Comparison of ENCODE assay signal across 8 cellular contexts in the genomic region with DNA sequence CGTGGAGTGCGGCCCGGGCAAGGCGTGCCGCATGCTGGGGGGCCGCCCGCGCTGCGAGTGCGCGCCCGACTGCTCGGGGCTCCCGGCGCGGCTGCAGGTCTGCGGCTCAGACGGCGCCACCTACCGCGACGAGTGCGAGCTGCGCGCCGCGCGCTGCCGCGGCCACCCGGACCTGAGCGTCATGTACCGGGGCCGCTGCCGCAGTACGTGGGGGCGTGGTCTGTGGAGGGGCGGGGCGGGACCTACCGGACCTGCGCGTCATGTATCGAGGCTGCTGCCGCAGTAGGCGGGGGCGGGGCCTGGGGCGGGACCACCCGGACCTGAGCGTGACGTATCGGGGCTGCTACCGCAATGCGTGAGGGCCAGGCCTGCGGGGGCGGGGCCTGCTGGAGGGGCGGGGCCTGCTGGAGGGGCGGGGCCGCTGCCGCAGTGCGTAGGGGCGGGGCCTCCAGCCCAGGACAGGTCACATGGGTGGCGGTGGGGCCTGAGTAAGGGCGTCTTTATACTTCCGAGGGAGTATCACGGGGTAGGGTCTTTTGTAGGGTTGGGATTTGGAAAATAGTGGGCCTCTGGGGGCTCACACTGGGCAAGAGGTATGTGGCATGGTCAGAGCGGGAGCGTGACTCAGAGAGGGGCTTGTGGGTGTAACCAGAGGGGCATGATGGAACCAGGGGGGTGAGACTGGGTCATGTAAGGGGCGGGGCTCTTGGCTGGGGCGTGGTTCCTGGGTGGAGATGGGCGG. TPM values are rescaled to one million over a fixed set of nuclear protein-coding genes. Genes with fewer than 3 reads are reported as not detected.
A peak's percentile ranks its signal among the peaks of the same experiment; 100 is the strongest.
DNase-seq lines count a peak whose midpoint lies in the region; ATAC-seq and TF ChIP-seq lines count a peak whose summit lies in the region.

No MANE protein-coding gene starts in this region.

- H3K4me1 ChIP-seq in uterus: peaks cover 0 to 14% of the 10 kb centered on the region in 2 donors

- no peaks in the 10 kb centered on the region for H3K9me3 ChIP-seq in uterus

- no peaks in the 10 kb centered on the region for H3K27me3 ChIP-seq in uterus

- DNase-seq in GM13976 (ENCODE audit: low spot score): peak; percentile 100
- DNase-seq in NCI-H1436 treated with DMSO at 0.1 percent for 48 hours (lab: John Stamatoyannopoulos, UW): peak; percentile 90
- DNase-seq in T follicular helper cell (ENCODE audit: low read depth): peak; percentile 100
- peak; percentile 91 for DNase-seq in amniotic stem cell (lab: John Stamatoyannopoulos, UW)
- peak; percentile 100 for DNase-seq in left ventricle myocardium superior
- peak; percentile 95 for DNase-seq in pulmonary artery endothelial cell (ENCODE audit: low read depth, low spot score)
- DNase-seq in uterus: peak; percentile 99 to 100

- intact Hi-C loops in left ventricle myocardium superior (cut with micrococcal nuclease): no loop called here
- intact Hi-C loops in uterus (cut with DNase I; ENCODE audit: low total_unique reads): no loop called here

- peak overlapping the region; percentile 90 to 92 for H3K27ac ChIP-seq in uterus

- TF ChIP-seq POLR2A in uterus (IDR thresholded peaks at IDR 0.05): peak; percentile 86 to 95

- TF ChIP-seq CTCF in GM13976 (IDR thresholded peaks at IDR 0.05; ENCODE audit: borderline replicate concordance, control extremely low read depth, extremely low read depth, insufficient read depth, missing control alignments): peak; percentile 74
- peak in 3 of 4 experiments; percentile 65 to 77 (median 65) for TF ChIP-seq CTCF in uterus (IDR thresholded peaks at IDR 0.05)

- in situ Hi-C loops in GM13976 (cut with MboI; ENCODE audit: low sequenced_read_pairs, unreplicated experiment): no loop called here

- H3K4me3 ChIP-seq in uterus: peak overlapping the region; percentile 30 to 68

- ATAC-seq in HG02870 (IDR thresholded peaks at IDR 0.05; ENCODE audit: unreplicated experiment): peak; percentile 64
- ATAC-seq in left ventricle myocardium superior: peak; percentile 82

- no peaks in the 10 kb centered on the region for H3K36me3 ChIP-seq in uterus

RNA-seq across cellular contexts. Expression of gene FSTL3, which starts 4.3 kb away (rescaled TPM):
- total RNA-seq in left ventricle myocardium superior: 24.6 TPM
- total RNA-seq in pulmonary artery endothelial cell: 18.5 and 32.6 TPM in 2 replicates
- total RNA-seq in uterus: 10 to 100 TPM; 25.3 to 71.7 (median 37.3) TPM

RNA-seq across cellular contexts. Expression of gene PRSS57, which starts 14.8 kb away (rescaled TPM):
- total RNA-seq in left ventricle myocardium superior (not detected), pulmonary artery endothelial cell (0.07 TPM in 1 of 2 replicates, not detected in the other), uterus (not detected)

RNA-seq across cellular contexts. Expression of gene RNF126, which starts 17.4 kb away (rescaled TPM):
- total RNA-seq in left ventricle myocardium superior (24.4 TPM), pulmonary artery endothelial cell (34.3 and 38.1 TPM in 2 replicates), uterus (10 to 100 TPM in 3 of 4 donors, 1 to 10 TPM in 1; 9.5 to 44.3 (median 18.2) TPM)

RNA-seq across cellular contexts. Expression of gene PALM, which starts 28.3 kb away (rescaled TPM):
- total RNA-seq in left ventricle myocardium superior: 30.1 TPM
- total RNA-seq in pulmonary artery endothelial cell: 14.3 and 23.0 TPM in 2 replicates
- total RNA-seq in uterus: 10 to 100 TPM; 12.6 to 91.0 (median 42.2) TPM

RNA-seq across cellular contexts. Expression of gene FGF22, which starts 40.8 kb away (rescaled TPM):
- total RNA-seq in left ventricle myocardium superior (not detected), pulmonary artery endothelial cell (0.07 TPM in 1 of 2 replicates, not detected in the other), uterus (1 to 10 TPM in 1 of 4 donors, not detected in 3; 1.4 TPM)

Comparison
In these comparisons a context has a peak if more than half of its experiments do, and no peak if none do; other contexts are left out.
1. Peak in every context shown above with its lines: DNase-seq, ATAC-seq, H3K4me3 ChIP-seq and H3K27ac ChIP-seq.